ENCODE assay signal across 9 cellular contexts in the genomic region with DNA sequence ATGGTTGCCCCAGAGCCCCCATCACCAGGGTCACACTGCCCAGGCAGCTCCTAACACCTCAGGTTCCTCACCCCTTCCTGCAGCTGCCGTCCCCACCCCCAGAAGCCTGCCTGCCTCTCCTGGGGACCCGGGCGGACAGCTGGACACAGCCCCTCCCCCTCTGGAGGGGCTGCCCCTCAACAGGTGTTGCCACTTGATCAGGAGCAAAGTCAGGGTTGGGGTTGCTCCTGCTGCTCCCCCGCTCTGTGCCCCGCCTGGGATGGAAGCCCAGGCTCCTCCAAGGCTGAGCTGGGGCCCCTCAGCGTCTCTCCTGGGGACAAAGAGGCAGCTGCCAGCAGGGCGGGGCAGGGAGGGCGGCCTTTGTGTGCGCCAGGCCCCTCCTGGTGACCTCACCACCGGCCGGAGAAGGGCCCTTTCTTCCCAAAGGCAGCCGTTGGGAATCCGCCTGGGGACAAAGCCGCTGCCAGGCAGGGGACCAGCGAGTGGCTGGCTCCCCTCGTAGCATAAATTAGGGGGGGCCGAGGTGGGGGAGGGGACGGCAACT. TPM values are rescaled to one million over a fixed set of nuclear protein-coding genes. Genes with fewer than 3 reads are reported as not detected.
DNase-seq lines count a peak whose midpoint lies in the region; ATAC-seq and TF ChIP-seq lines count a peak whose summit lies in the region.
"Had no signal": no experiment of that assay in that cellular context is flagged by ENCODE, and none has a peak within 500 bp of the region (broad histone marks: within the 10 kb centered on the region; RNA-seq: fewer than 3 reads in every experiment).

No MANE protein-coding gene starts in this region.

- H3K9ac ChIP-seq in ES-I3 (ENCODE audit: low read depth, low read length) = peak overlapping the region; percentile 52

- H3K27ac ChIP-seq in hepatocyte = peak overlapping the region; percentile 82

- H3K4me1 ChIP-seq in ES-I3 (ENCODE audit: insufficient read depth, low read length) (peaks cover 33% of the 10 kb centered on the region; the same call in 1 of the 2 replicates), hepatocyte (ENCODE audit: insufficient read depth) (peaks cover 34% of the 10 kb centered on the region)

- POLR2A ChIA-PET in activated CD8-positive, alpha-beta T cell treated with anti-CD3 and anti-CD28 coated beads, Interleukin-2, amount 10 ng/mL, durations not matched to agents 7 days and 5 days (lab: Charles Lee) = no interaction called here

- 18% methylated on average over 13 of the region's 18 CpGs for WGBS in hepatocyte (ENCODE audit: low lambda C conversion rate, missing lambda C conversion rate)

- H3K27ac Mint-ChIP-seq in activated CD4-positive, alpha-beta T cell treated with anti-CD3 and anti-CD28 coated beads, Interleukin-2, amount 10 ng/mL, durations not matched to agents 24 days and 14 days = no peak overlapping the region
- no peak overlapping the region for H3K27ac Mint-ChIP-seq in activated CD8-positive, alpha-beta T cell treated with anti-CD3 and anti-CD28 coated beads, Interleukin-2, amount 10 ng/mL, durations not matched to agents 7 days and 5 days

- H3K27me3 Mint-ChIP-seq in activated CD4-positive, alpha-beta T cell treated with anti-CD3 and anti-CD28 coated beads, Interleukin-2, amount 10 ng/mL, durations not matched to agents 24 days and 14 days = no peaks in the 10 kb centered on the region
- no peaks in the 10 kb centered on the region for H3K27me3 Mint-ChIP-seq in activated CD8-positive, alpha-beta T cell treated with anti-CD3 and anti-CD28 coated beads, Interleukin-2, amount 10 ng/mL, durations not matched to agents 7 days and 5 days (ENCODE audit: low read depth)

- H3K4me2 ChIP-seq in hepatocyte = peak overlapping the region; percentile 72

- peak overlapping the region; percentile 40 for H2AFZ ChIP-seq in hepatocyte

- ATAC-seq in sciatic nerve (peak; percentile 38), HG02571 (IDR thresholded peaks at IDR 0.05; ENCODE audit: unreplicated experiment) (no peak), omental fat pad (ENCODE audit: low FRiP score) (no peak)
- no peak for ATAC-seq in activated CD8-positive, alpha-beta T cell treated with anti-CD3 and anti-CD28 coated beads, Interleukin-2, amount 10 ng/mL, durations not matched to agents 7 days and 5 days

- no peaks in the 10 kb centered on the region for H3K9me2 ChIP-seq in hepatocyte (replicated peaks; ENCODE audit: insufficient read depth)

- TF ChIP-seq CTCF in hepatocyte (IDR thresholded peaks at IDR 0.05; ENCODE audit: poor library complexity) = no peak
- no peak for TF ChIP-seq CTCF in omental fat pad (IDR thresholded peaks at IDR 0.05)

- no peak overlapping the region for H3K4me3 ChIP-seq in hepatocyte

- H3K4me3 Mint-ChIP-seq in activated CD4-positive, alpha-beta T cell treated with anti-CD3 and anti-CD28 coated beads, Interleukin-2, amount 10 ng/mL, durations not matched to agents 24 days and 14 days = no peak overlapping the region
- no peak overlapping the region for H3K4me3 Mint-ChIP-seq in activated CD8-positive, alpha-beta T cell treated with anti-CD3 and anti-CD28 coated beads, Interleukin-2, amount 10 ng/mL, durations not matched to agents 7 days and 5 days

- H4K20me1 ChIP-seq in hepatocyte (ENCODE audit: insufficient read depth, poor library complexity, severe bottlenecking) = no peaks in the 10 kb centered on the region

- H3K36me3 Mint-ChIP-seq in activated CD4-positive, alpha-beta T cell treated with anti-CD3 and anti-CD28 coated beads, Interleukin-2, amount 10 ng/mL, durations not matched to agents 24 days and 14 days (ENCODE audit: low read depth) = no peaks in the 10 kb centered on the region
- no peaks in the 10 kb centered on the region for H3K36me3 Mint-ChIP-seq in activated CD8-positive, alpha-beta T cell treated with anti-CD3 and anti-CD28 coated beads, Interleukin-2, amount 10 ng/mL, durations not matched to agents 7 days and 5 days (ENCODE audit: low read depth)

- no peaks in the 10 kb centered on the region for H3K4me1 Mint-ChIP-seq in activated CD4-positive, alpha-beta T cell treated with anti-CD3 and anti-CD28 coated beads, Interleukin-2, amount 10 ng/mL, durations not matched to agents 24 days and 14 days
- no peaks in the 10 kb centered on the region for H3K4me1 Mint-ChIP-seq in activated CD8-positive, alpha-beta T cell treated with anti-CD3 and anti-CD28 coated beads, Interleukin-2, amount 10 ng/mL, durations not matched to agents 7 days and 5 days (ENCODE audit: low read depth)

- no peaks in the 10 kb centered on the region for H3K9me3 ChIP-seq in ES-I3 (ENCODE audit: control insufficient read depth, insufficient read depth, low read length)
- no peaks in the 10 kb centered on the region for H3K9me3 ChIP-seq in hepatocyte (ENCODE audit: low read depth)

- H3K9me3 Mint-ChIP-seq in activated CD4-positive, alpha-beta T cell treated with anti-CD3 and anti-CD28 coated beads, Interleukin-2, amount 10 ng/mL, durations not matched to agents 24 days and 14 days = no peaks in the 10 kb centered on the region
- H3K9me3 Mint-ChIP-seq in activated CD8-positive, alpha-beta T cell treated with anti-CD3 and anti-CD28 coated beads, Interleukin-2, amount 10 ng/mL, durations not matched to agents 7 days and 5 days (ENCODE audit: insufficient read depth) = no peaks in the 10 kb centered on the region

- peak; percentile 78 for DNase-seq in NCI-H774 (lab: John Stamatoyannopoulos, UW)
- peak; percentile 77 for DNase-seq in hepatocyte (ENCODE audit: low spot score)
- peak; percentile 82 for DNase-seq in sciatic nerve (ENCODE audit: low spot score)
- no peak for DNase-seq in activated CD4-positive, alpha-beta T cell treated with anti-CD3 and anti-CD28 coated beads, Interleukin-2, amount 10 ng/mL, durations not matched to agents 24 days and 14 days
- no peak for DNase-seq in activated CD8-positive, alpha-beta T cell treated with anti-CD3 and anti-CD28 coated beads, Interleukin-2, amount 10 ng/mL, durations not matched to agents 7 days and 5 days
- no peak for DNase-seq in omental fat pad (ENCODE audit: low spot score)
- DNase-seq: mammary epithelial cell had no signal

- H3K36me3 ChIP-seq in ES-I3 (ENCODE audit: insufficient read depth, low read length) (no peaks in the 10 kb centered on the region), hepatocyte (replicated peaks; ENCODE audit: insufficient read depth, low read depth) (no peaks in the 10 kb centered on the region)

- no peaks in the 10 kb centered on the region for H3K27me3 ChIP-seq in hepatocyte

- no peaks in the 10 kb centered on the region for H3K79me2 ChIP-seq in hepatocyte

- CTCF ChIA-PET in activated CD8-positive, alpha-beta T cell treated with anti-CD3 and anti-CD28 coated beads, Interleukin-2, amount 10 ng/mL, durations not matched to agents 7 days and 5 days (lab: Charles Lee) = interaction anchor here (1.3 kb wide), 1 partner anchor 24 kb away, joined by 3 read pairs; no protein-coding TSS in a partner anchor

- intact Hi-C loops in sciatic nerve (cut with DNase I) = no loop called here
- intact Hi-C loops in activated CD4-positive, alpha-beta T cell treated with anti-CD3 and anti-CD28 coated beads, Interleukin-2, amount 10 ng/mL, durations not matched to agents 24 days and 14 days (cut with micrococcal nuclease) = no loop called here

RNA-seq across cellular contexts. Expression of a gene that starts 13.6 kb away (rescaled TPM):
- total RNA-seq in hepatocyte (8.2 and 8.9 TPM in 2 replicates), sciatic nerve (12.4 TPM), omental fat pad (10 to 100 TPM; 12.4 to 36.0 (median 15.1) TPM)
- 13.2 and 15.0 TPM in 2 replicates for polyA plus RNA-seq in hepatocyte
- total RNA-seq in activated CD4-positive, alpha-beta T cell treated with anti-CD3 and anti-CD28 coated beads, Interleukin-2, amount 10 ng/mL, durations not matched to agents 24 days and 14 days = 22.7 and 23.6 TPM in 2 replicates
- 1 to 10 TPM; 8.5 to 8.8 TPM for total RNA-seq in activated CD8-positive, alpha-beta T cell treated with anti-CD3 and anti-CD28 coated beads, Interleukin-2, amount 10 ng/mL, durations not matched to agents 7 days and 5 days

RNA-seq across cellular contexts. Expression of a gene that starts 19.8 kb away (rescaled TPM):
- total RNA-seq in hepatocyte (25.8 and 27.4 TPM in 2 replicates), sciatic nerve (30.3 TPM), omental fat pad (10 to 100 TPM; 29.2 to 51.2 (median 42.9) TPM)
- polyA plus RNA-seq in hepatocyte = 11.7 and 13.9 TPM in 2 replicates
- 32.1 and 33.9 TPM in 2 replicates for total RNA-seq in activated CD4-positive, alpha-beta T cell treated with anti-CD3 and anti-CD28 coated beads, Interleukin-2, amount 10 ng/mL, durations not matched to agents 24 days and 14 days
- 10 to 100 TPM; 31.1 to 33.2 TPM for total RNA-seq in activated CD8-positive, alpha-beta T cell treated with anti-CD3 and anti-CD28 coated beads, Interleukin-2, amount 10 ng/mL, durations not matched to agents 7 days and 5 days

RNA-seq across cellular contexts. Expression of a gene that starts 20.0 kb away (rescaled TPM):
- 523 and 682 TPM in 2 replicates for total RNA-seq in hepatocyte
- polyA plus RNA-seq in hepatocyte = 2,788 and 2,829 TPM in 2 replicates
- 69.1 TPM for total RNA-seq in sciatic nerve
- total RNA-seq in activated CD4-positive, alpha-beta T cell treated with anti-CD3 and anti-CD28 coated beads, Interleukin-2, amount 10 ng/mL, durations not matched to agents 24 days and 14 days = 14.2 and 21.1 TPM in 2 replicates
- 1 to 10 TPM; 2.2 to 2.7 TPM for total RNA-seq in activated CD8-positive, alpha-beta T cell treated with anti-CD3 and anti-CD28 coated beads, Interleukin-2, amount 10 ng/mL, durations not matched to agents 7 days and 5 days
- total RNA-seq in omental fat pad = 100 to 1,000 TPM; 173 to 275 (median 217) TPM

RNA-seq across cellular contexts. Expression of a gene that starts 20.1 kb away (rescaled TPM):
- total RNA-seq in hepatocyte (58.7 and 59.1 TPM in 2 replicates), sciatic nerve (37.4 TPM), omental fat pad (10 to 100 TPM; 15.3 to 61.5 (median 27.5) TPM)
- 68.2 and 71.5 TPM in 2 replicates for polyA plus RNA-seq in hepatocyte
- 38.4 and 41.2 TPM in 2 replicates for total RNA-seq in activated CD4-positive, alpha-beta T cell treated with anti-CD3 and anti-CD28 coated beads, Interleukin-2, amount 10 ng/mL, durations not matched to agents 24 days and 14 days
- total RNA-seq in activated CD8-positive, alpha-beta T cell treated with anti-CD3 and anti-CD28 coated beads, Interleukin-2, amount 10 ng/mL, durations not matched to agents 7 days and 5 days = 10 to 100 TPM; 28.3 to 34.3 TPM

Comparison
In these comparisons a context has a peak if more than half of its experiments do, and no peak if none do; other contexts are left out.
1. DNase-seq: peak in NCI-H774 (single experiment), hepatocyte (single experiment) and sciatic nerve (single experiment); none in activated CD4-positive, alpha-beta T cell treated with anti-CD3 and anti-CD28 coated beads, Interleukin-2, amount 10 ng/mL, durations not matched to agents 24 days and 14 days (single experiment), activated CD8-positive, alpha-beta T cell treated with anti-CD3 and anti-CD28 coated beads, Interleukin-2, amount 10 ng/mL, durations not matched to agents 7 days and 5 days (single experiment) and omental fat pad (single experiment).